Comparison of ENCODE assay signal across 8 cellular contexts in genomic region chr11:120168108-120168959, GRCh38. TPM values are rescaled to one million over a fixed set of nuclear protein-coding genes. Genes with fewer than 3 reads are reported as not detected.
DNase-seq lines count a peak whose midpoint lies in the region; TF ChIP-seq lines count a peak whose summit lies in the region.

No MANE protein-coding gene starts in this region.

- peaks cover 85% of the 10 kb centered on the region for H3K27me3 Mint-ChIP-seq in activated T-cell treated with anti-CD3 and anti-CD28 coated beads, Interleukin-2, amount 50 U/mL, for 24 hours

- H3K9me3 Mint-ChIP-seq in activated T-cell treated with anti-CD3 and anti-CD28 coated beads, Interleukin-2, amount 50 U/mL, for 24 hours, result peaks cover 4% of the 10 kb centered on the region

- no peaks in the 10 kb centered on the region for H3K36me3 Mint-ChIP-seq in activated T-cell treated with anti-CD3 and anti-CD28 coated beads, Interleukin-2, amount 50 U/mL, for 24 hours (ENCODE audit: low read depth)

- peaks cover 6% of the 10 kb centered on the region for H3K4me1 Mint-ChIP-seq in activated T-cell treated with anti-CD3 and anti-CD28 coated beads, Interleukin-2, amount 50 U/mL, for 24 hours (ENCODE audit: low read depth)

- no peak for DNase-seq in activated T-cell treated with anti-CD3 and anti-CD28 coated beads, Interleukin-2, amount 50 U/mL, for 24 hours
- no peak for DNase-seq in activated T-cell treated with anti-CD3 and anti-CD28 coated beads, Interleukin-2, amount 50 U/mL, for 1 hour
- DNase-seq in caudate nucleus (lab: John Stamatoyannopoulos, UW) (no peak), mesenchymal stem cell (no peak), transverse colon (no peak), KG1 (lab: John Stamatoyannopoulos, UW) (no peak), midbrain (lab: John Stamatoyannopoulos, UW) (no peak), NCI-H146 treated with DMSO at 0.1 percent for 48 hours (lab: John Stamatoyannopoulos, UW; ENCODE audit: unreplicated experiment) (no peak)

- H3K36me3 ChIP-seq in mesenchymal stem cell (ENCODE audit: control insufficient read depth in 1 of 2, insufficient read depth in 2 of 2, low read depth in 1 of 2, low read length in 2 of 2), result no peaks in the 10 kb centered on the region
- no peaks in the 10 kb centered on the region for H3K36me3 ChIP-seq in transverse colon

- peak overlapping the region; percentile 87 for H3K4me2 ChIP-seq in mesenchymal stem cell (ENCODE audit: low read length, poor library complexity, severe bottlenecking)

- H4K91ac ChIP-seq in mesenchymal stem cell (ENCODE audit: low read length), result no peak overlapping the region

- peak overlapping the region; percentile 7 for H2AFZ ChIP-seq in mesenchymal stem cell (ENCODE audit: low read depth, low read length)

- H3K27ac ChIP-seq in caudate nucleus (ENCODE audit: low read depth, low read length), result peak overlapping the region; percentile 53
- H3K27ac ChIP-seq in mesenchymal stem cell (ENCODE audit: low read length, poor library complexity, severe bottlenecking), result no peak overlapping the region
- H3K27ac ChIP-seq in transverse colon, result peak overlapping the region in 2 of 4 donors; percentile 26 to 30

- H4K8ac ChIP-seq in mesenchymal stem cell (ENCODE audit: low read length), result peak overlapping the region; percentile 68

- H3K4me1 ChIP-seq in mesenchymal stem cell (ENCODE audit: control insufficient read depth, insufficient read depth, low read depth, low read length) (peaks cover 16% of the 10 kb centered on the region), transverse colon (peaks cover 6 to 22% (median 17%) of the 10 kb centered on the region in 4 donors)

- H3K4me3 ChIP-seq in mesenchymal stem cell (ENCODE audit: insufficient read depth in 1 of 2, low read depth in 1 of 2, low read length in 2 of 2), result peak overlapping the region; percentile 38 to 80
- H3K4me3 ChIP-seq in transverse colon, result peak overlapping the region; percentile 35 to 58 (median 44)

- no peak overlapping the region for H3K23ac ChIP-seq in mesenchymal stem cell (ENCODE audit: low read length in 2 of 2)

- no peak for TF ChIP-seq POLR2A in transverse colon (IDR thresholded peaks at IDR 0.05)

- TF ChIP-seq EP300 in transverse colon (IDR thresholded peaks at IDR 0.05; ENCODE audit: low read depth), result no peak

- in situ Hi-C loops in transverse colon (cut with MboI; ENCODE audit: low pct_ligation_motif_present in 1 of 4, low pct_unique_long_range_greater_than_20kb in 1 of 4, low sequenced_read_pairs in 3 of 4), result no loop called here

- H3K18ac ChIP-seq in mesenchymal stem cell (ENCODE audit: low read depth in 1 of 2, low read length in 2 of 2), result peak overlapping the region in 1 of 2 experiments; percentile 46

- no peak overlapping the region for H3K4ac ChIP-seq in mesenchymal stem cell (ENCODE audit: low read depth in 1 of 2, low read length in 2 of 2)

- H3K9me3 ChIP-seq in mesenchymal stem cell (ENCODE audit: control insufficient read depth, low read length), result peaks cover 10% of the 10 kb centered on the region
- H3K9me3 ChIP-seq in transverse colon, result no peaks in the 10 kb centered on the region

- no peak overlapping the region for H2BK5ac ChIP-seq in mesenchymal stem cell (ENCODE audit: low read depth, low read length, poor library complexity, severe bottlenecking)

- H2BK15ac ChIP-seq in mesenchymal stem cell (ENCODE audit: low read depth, poor library complexity, severe bottlenecking), result no peak overlapping the region

- no peak overlapping the region for H2AK5ac ChIP-seq in mesenchymal stem cell (ENCODE audit: low read length, severe bottlenecking)

- H2BK120ac ChIP-seq in mesenchymal stem cell (ENCODE audit: low read depth, low read length), result no peak overlapping the region

- TF ChIP-seq CTCF in transverse colon (IDR thresholded peaks at IDR 0.05), result no peak

- H2BK12ac ChIP-seq in mesenchymal stem cell (ENCODE audit: low read length in 2 of 2), result peak overlapping the region in 1 of 2 experiments; percentile 15

- no peak overlapping the region for H3K27ac Mint-ChIP-seq in activated T-cell treated with anti-CD3 and anti-CD28 coated beads, Interleukin-2, amount 50 U/mL, for 24 hours

- peak overlapping the region; percentile 62 for H3K4me3 Mint-ChIP-seq in activated T-cell treated with anti-CD3 and anti-CD28 coated beads, Interleukin-2, amount 50 U/mL, for 24 hours

- H3K14ac ChIP-seq in mesenchymal stem cell (ENCODE audit: low read length in 2 of 2), result no peak overlapping the region

- H3K27me3 ChIP-seq in mesenchymal stem cell (ENCODE audit: control insufficient read depth in 1 of 2, insufficient read depth in 1 of 2, low read length in 2 of 2) (peaks cover 47 to 54% of the 10 kb centered on the region in 2 experiments), transverse colon (peaks cover 57% of the 10 kb centered on the region)

- intact Hi-C loops in transverse colon (cut with DNase I; ENCODE audit: low total_unique reads), result no loop called here

- H3K9ac ChIP-seq in mesenchymal stem cell (ENCODE audit: low read length), result peak overlapping the region; percentile 76

- 43% methylated on average over 34 of the region's 35 CpGs for WGBS in mesenchymal stem cell
- 32% methylated on average over 35 of the region's 35 CpGs; no CpG with 5 or more reads in 1 of the 2 donors for WGBS in transverse colon (ENCODE audit: low coverage in 1 of 2), 2 donors

- H3K79me1 ChIP-seq in mesenchymal stem cell (replicated peaks; ENCODE audit: low read length, poor library complexity, severe bottlenecking), result no peaks in the 10 kb centered on the region

RNA-seq across cellular contexts. Expression of gene TRIM29, which starts 30.4 kb away (rescaled TPM):
- not detected for polyA plus RNA-seq in mesenchymal stem cell (2013, experiment 1 of 2)
- polyA plus RNA-seq in mesenchymal stem cell (2013, experiment 2 of 2), result not detected
- 1 to 10 TPM in 2 of 4 donors, under 1 TPM in 1, not detected in 1; 0.75 to 7.8 (median 4.4) TPM for total RNA-seq in transverse colon

RNA-seq across cellular contexts. Expression of gene OAF, which starts 42.5 kb away (rescaled TPM):
- 50.9 TPM for polyA plus RNA-seq in mesenchymal stem cell (2013, experiment 1 of 2)
- 50.4 TPM for polyA plus RNA-seq in mesenchymal stem cell (2013, experiment 2 of 2)
- 100 to 1,000 TPM in 3 of 4 donors, 10 to 100 TPM in 1; 78.8 to 553 (median 287) TPM for total RNA-seq in transverse colon
